8 cellular contexts compared by ENCODE assay signal in genomic region chr17:18182978-18183333, GRCh38. TPM values are rescaled to one million over a fixed set of nuclear protein-coding genes. Genes with fewer than 3 reads are reported as not detected.
A peak's percentile ranks its signal among the peaks of the same experiment; 100 is the strongest.
DNase-seq lines count a peak whose midpoint lies in the region; ATAC-seq and TF ChIP-seq lines count a peak whose summit lies in the region.

No MANE protein-coding gene starts in this region.

- H4K8ac ChIP-seq in trophoblast cell (ENCODE audit: low read depth, low read length): peak overlapping the region; percentile 80

- H3K27ac ChIP-seq in trophoblast cell (ENCODE audit: low read depth, low read length): peak overlapping the region; percentile 98

- peaks cover 25 to 31% of the 10 kb centered on the region in 2 experiments for H3K4me1 ChIP-seq in trophoblast cell (ENCODE audit: control insufficient read depth in 1 of 2, insufficient read depth in 2 of 2, low read length in 2 of 2)

- peak overlapping the region; percentile 99 for H3K4me3 Mint-ChIP-seq in type B pancreatic cell

- peak overlapping the region; percentile 69 for H3K4me2 ChIP-seq in trophoblast cell (ENCODE audit: low read length)

- peak overlapping the region; percentile 81 for H3K9ac ChIP-seq in trophoblast cell (ENCODE audit: low read length)

- peaks cover 3% of the 10 kb centered on the region for H3K27me3 Mint-ChIP-seq in type B pancreatic cell

- peak; percentile 38 for ATAC-seq in GM18909 (IDR thresholded peaks at IDR 0.05; ENCODE audit: poor library complexity, unreplicated experiment)
- ATAC-seq in HG03135 (IDR thresholded peaks at IDR 0.05; ENCODE audit: unreplicated experiment): peak; percentile 27

- peak overlapping the region; percentile 84 for H3K4me3 ChIP-seq in trophoblast cell (ENCODE audit: low read depth, low read length)

- H4K12ac ChIP-seq in trophoblast cell (ENCODE audit: low read depth, low read length): peak overlapping the region; percentile 93

- no peaks in the 10 kb centered on the region for H3K27me3 ChIP-seq in trophoblast cell (ENCODE audit: insufficient read depth, low read length)

- H3K36me3 ChIP-seq in trophoblast cell (ENCODE audit: control insufficient read depth in 1 of 2, insufficient read depth in 2 of 2, low read length in 2 of 2): peaks cover 2 to 4% of the 10 kb centered on the region in 2 experiments

- peaks cover 32% of the 10 kb centered on the region for H3K79me2 ChIP-seq in trophoblast cell (ENCODE audit: control insufficient read depth, insufficient read depth, low read length, poor library complexity)

- peak overlapping the region; percentile 94 for H4K91ac ChIP-seq in trophoblast cell (ENCODE audit: low read depth, low read length)

- H3K9me3 ChIP-seq in trophoblast cell (ENCODE audit: insufficient read depth, low read depth, low read length): peaks cover 2% of the 10 kb centered on the region

- peak overlapping the region; percentile 96 for H2BK5ac ChIP-seq in trophoblast cell (ENCODE audit: low read depth, low read length, poor library complexity)

- H3K4me1 Mint-ChIP-seq in type B pancreatic cell (ENCODE audit: unreplicated experiment): peaks cover 41% of the 10 kb centered on the region

- peak overlapping the region; percentile 86 for H3K14ac ChIP-seq in trophoblast cell (ENCODE audit: low read length)

- no peak overlapping the region for H2AK5ac ChIP-seq in trophoblast cell (ENCODE audit: low read length)

- H2AFZ ChIP-seq in trophoblast cell (ENCODE audit: insufficient read depth, low read length, poor library complexity): peak overlapping the region; percentile 32

- H3K9me3 Mint-ChIP-seq in type B pancreatic cell: no peaks in the 10 kb centered on the region

- no peak overlapping the region for H2BK12ac ChIP-seq in trophoblast cell (ENCODE audit: low read length)

- peak overlapping the region; percentile 64 for H3K4ac ChIP-seq in trophoblast cell (ENCODE audit: low read depth, low read length)

- peaks cover 5% of the 10 kb centered on the region for H3K36me3 Mint-ChIP-seq in type B pancreatic cell

- peaks cover 13% of the 10 kb centered on the region for H3K79me1 ChIP-seq in trophoblast cell (ENCODE audit: low read length)

- DNase-seq in AML-193 (lab: John Stamatoyannopoulos, UW) (peak; percentile 46 to 63), RKO (ENCODE audit: low spot score) (peak; percentile 82), germinal center (ENCODE audit: low spot score) (peak; percentile 81), trophoblast cell (peak; percentile 66 to 70), type B pancreatic cell (ENCODE audit: extremely low spot score, unreplicated experiment) (peak; percentile 87)
- DNase-seq in activated T-helper 9 cell treated with anti-CD3 and anti-CD28 coated beads, Interleukin-2, amount 50 U/mL, for 16 hours (ENCODE audit: low read depth): peak; percentile 75

- peak overlapping the region; percentile 100 for H3K27ac Mint-ChIP-seq in type B pancreatic cell

- H3K18ac ChIP-seq in trophoblast cell (ENCODE audit: low read length): peak overlapping the region; percentile 84

- no peak overlapping the region for H3K23ac ChIP-seq in trophoblast cell (ENCODE audit: low read length)

- peak overlapping the region; percentile 96 for H2BK120ac ChIP-seq in trophoblast cell (ENCODE audit: insufficient read depth, low read length, poor library complexity)

- TF ChIP-seq CTCF in type B pancreatic cell (conservative IDR thresholded peaks at IDR 0.05): no peak

- no CpG with 5 or more reads among the region's 33 CpGs for WGBS in trophoblast cell (ENCODE audit: extremely low coverage, insufficient coverage, insufficient read length)

RNA-seq across cellular contexts. Expression of gene ALKBH5, which starts 0.7 kb away (rescaled TPM):
- 69.9 and 71.0 TPM in 2 replicates for polyA plus RNA-seq in trophoblast cell (2013)
- total RNA-seq in type B pancreatic cell (ENCODE audit: low replicate concordance): 79.8 and 88.8 TPM in 2 replicates

RNA-seq across cellular contexts. Expression of gene LLGL1, which starts 42.5 kb away (rescaled TPM):
- 21.5 and 21.7 TPM in 2 replicates for polyA plus RNA-seq in trophoblast cell (2013)
- total RNA-seq in type B pancreatic cell (ENCODE audit: low replicate concordance): 35.1 and 61.2 TPM in 2 replicates

Comparison
In these comparisons a context has a peak if more than half of its experiments do, and no peak if none do; other contexts are left out.
1. Peak in every context shown above with its lines: DNase-seq, ATAC-seq, H3K4me3 ChIP-seq and H3K27ac ChIP-seq.